2 cellular contexts compared by ENCODE assay signal in the genomic region with DNA sequence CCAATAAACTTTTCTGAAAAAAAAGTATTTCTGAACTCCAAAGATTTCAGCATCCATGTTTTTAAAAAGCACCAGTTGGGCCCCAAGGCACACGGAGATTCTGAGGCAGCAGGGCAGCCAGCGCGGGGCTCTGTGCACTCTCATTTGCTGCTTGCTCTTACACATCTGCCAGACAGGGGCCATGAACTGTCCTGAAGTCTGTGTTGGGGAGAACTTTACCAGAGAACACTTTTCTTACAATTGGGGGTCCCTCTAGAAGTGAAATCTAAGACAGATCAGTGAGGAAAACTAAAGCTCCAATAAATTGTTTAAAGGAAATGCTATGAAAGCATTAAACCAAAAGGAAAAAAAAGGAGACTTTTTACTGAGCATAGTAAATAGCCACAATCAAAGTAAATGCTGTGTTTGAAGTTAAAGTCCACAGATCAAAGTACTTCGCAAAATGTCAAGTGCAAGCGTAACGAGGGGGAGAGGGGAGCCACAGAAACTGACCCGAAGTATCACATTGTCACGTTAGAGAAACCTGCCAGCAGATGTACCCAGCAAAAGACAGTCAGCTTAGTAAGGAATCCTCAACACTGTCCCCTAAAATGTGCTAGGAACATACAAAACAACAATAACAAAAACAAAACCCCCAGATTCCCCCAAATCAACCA.
A peak's percentile ranks its signal among the peaks of the same experiment; 100 is the strongest.
TF ChIP-seq lines count a peak whose summit lies in the region.

No MANE protein-coding gene starts in this region.

TF ChIP-seq in IMR-90, 13 proteins besides CTCF, POLR2A, EP300 and RAD21:
- TF ChIP-seq CEBPB (IDR thresholded peaks at IDR 0.05; ENCODE audit: low read depth, low read length) = no peak
- TF ChIP-seq ELK1 (IDR thresholded peaks at IDR 0.05; ENCODE audit: borderline replicate concordance, low read depth, low read length) = no peak

TF ChIP-seq in liver, 16 proteins besides CTCF, POLR2A, EP300 and RAD21:
- TF ChIP-seq GABPA (IDR thresholded peaks at IDR 0.05 in 1 of 2, conservative IDR thresholded peaks at IDR 0.05 in 1 of 2) (peak in 1 of 2 donors; percentile 20), HNF4A (conservative IDR thresholded peaks at IDR 0.05) (peak; percentile 98), FOXA1 (IDR thresholded peaks at IDR 0.05) (peak; percentile 50), SP1 (IDR thresholded peaks at IDR 0.05) (peak; percentile 95), ATF3 (IDR thresholded peaks at IDR 0.05) (no peak), ZBTB33 (IDR thresholded peaks at IDR 0.05) (peak; percentile 57), FOXA2 (IDR thresholded peaks at IDR 0.05) (peak; percentile 79), JUND (IDR thresholded peaks at IDR 0.05) (peak in 1 of 2 donors; percentile 58), EGR1 (IDR thresholded peaks at IDR 0.05; ENCODE audit: low read depth in 2 of 2) (peak in 1 of 2 donors; percentile 32), RXRA (IDR thresholded peaks at IDR 0.05) (peak; percentile 84), HNF4G (IDR thresholded peaks at IDR 0.05) (peak; percentile 94), TAF1 (conservative IDR thresholded peaks at IDR 0.05) (peak; percentile 24), YY1 (IDR thresholded peaks at IDR 0.05) (peak; percentile 90), NR2F2 (IDR thresholded peaks at IDR 0.05) (no peak)
- TF ChIP-seq, protein P1, sequence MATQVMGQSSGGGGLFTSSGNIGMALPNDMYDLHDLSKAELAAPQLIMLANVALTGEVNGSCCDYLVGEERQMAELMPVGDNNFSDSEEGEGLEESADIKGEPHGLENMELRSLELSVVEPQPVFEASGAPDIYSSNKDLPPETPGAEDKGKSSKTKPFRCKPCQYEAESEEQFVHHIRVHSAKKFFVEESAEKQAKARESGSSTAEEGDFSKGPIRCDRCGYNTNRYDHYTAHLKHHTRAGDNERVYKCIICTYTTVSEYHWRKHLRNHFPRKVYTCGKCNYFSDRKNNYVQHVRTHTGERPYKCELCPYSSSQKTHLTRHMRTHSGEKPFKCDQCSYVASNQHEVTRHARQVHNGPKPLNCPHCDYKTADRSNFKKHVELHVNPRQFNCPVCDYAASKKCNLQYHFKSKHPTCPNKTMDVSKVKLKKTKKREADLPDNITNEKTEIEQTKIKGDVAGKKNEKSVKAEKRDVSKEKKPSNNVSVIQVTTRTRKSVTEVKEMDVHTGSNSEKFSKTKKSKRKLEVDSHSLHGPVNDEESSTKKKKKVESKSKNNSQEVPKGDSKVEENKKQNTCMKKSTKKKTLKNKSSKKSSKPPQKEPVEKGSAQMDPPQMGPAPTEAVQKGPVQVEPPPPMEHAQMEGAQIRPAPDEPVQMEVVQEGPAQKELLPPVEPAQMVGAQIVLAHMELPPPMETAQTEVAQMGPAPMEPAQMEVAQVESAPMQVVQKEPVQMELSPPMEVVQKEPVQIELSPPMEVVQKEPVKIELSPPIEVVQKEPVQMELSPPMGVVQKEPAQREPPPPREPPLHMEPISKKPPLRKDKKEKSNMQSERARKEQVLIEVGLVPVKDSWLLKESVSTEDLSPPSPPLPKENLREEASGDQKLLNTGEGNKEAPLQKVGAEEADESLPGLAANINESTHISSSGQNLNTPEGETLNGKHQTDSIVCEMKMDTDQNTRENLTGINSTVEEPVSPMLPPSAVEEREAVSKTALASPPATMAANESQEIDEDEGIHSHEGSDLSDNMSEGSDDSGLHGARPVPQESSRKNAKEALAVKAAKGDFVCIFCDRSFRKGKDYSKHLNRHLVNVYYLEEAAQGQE (IDR thresholded peaks at IDR 0.05) = peak; percentile 84
- TF ChIP-seq, protein P2, sequence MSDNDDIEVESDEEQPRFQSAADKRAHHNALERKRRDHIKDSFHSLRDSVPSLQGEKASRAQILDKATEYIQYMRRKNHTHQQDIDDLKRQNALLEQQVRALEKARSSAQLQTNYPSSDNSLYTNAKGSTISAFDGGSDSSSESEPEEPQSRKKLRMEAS (IDR thresholded peaks at IDR 0.05) = peak; percentile 47
